ENCODE assay signal across 12 cellular contexts in genomic region chr12:57732726-57733593, GRCh38.
"Had no signal": no experiment of that assay in that cellular context is flagged by ENCODE, and none has a peak within 500 bp of the region (broad histone marks: within the 10 kb centered on the region; RNA-seq: fewer than 3 reads in every experiment).

No MANE protein-coding gene starts in this region.

- H3K4me3 ChIP-seq: cardiac muscle cell, left lung, mucosa of descending colon, stomach had no signal

- H3K9me3 Mint-ChIP-seq: natural killer cell had no signal

- H3K4me3 Mint-ChIP-seq: natural killer cell had no signal

- ATAC-seq: heart left ventricle, left lung, mucosa of descending colon, natural killer cell, SK-N-SH treated with all-trans-retinoic acid at 6 μM for 48 hours had no signal

- H3K27ac ChIP-seq: cardiac muscle cell, left lung, stomach had no signal

- DNase-seq: activated CD4-positive, alpha-beta T cell treated with anti-CD3 and anti-CD28 coated beads, Interleukin-2, amount 50 U/mL, for 1 hour; foreskin melanocyte; mucosa of descending colon; natural killer cell; stimulated activated CD4-positive, alpha-beta T cell treated with anti-CD3 and anti-CD28 coated beads, Interleukin-2, amount 100 ng/mL, for 48 hours; stomach had no signal

- FAIRE-seq: colon, islet of Langerhans had no signal

- H3K36me3 ChIP-seq: cardiac muscle cell had no signal

- H3K9me3 ChIP-seq: heart left ventricle, left lung, mucosa of descending colon, stomach had no signal
